ENCODE assay signal across 1 cellular context in the genomic region with DNA sequence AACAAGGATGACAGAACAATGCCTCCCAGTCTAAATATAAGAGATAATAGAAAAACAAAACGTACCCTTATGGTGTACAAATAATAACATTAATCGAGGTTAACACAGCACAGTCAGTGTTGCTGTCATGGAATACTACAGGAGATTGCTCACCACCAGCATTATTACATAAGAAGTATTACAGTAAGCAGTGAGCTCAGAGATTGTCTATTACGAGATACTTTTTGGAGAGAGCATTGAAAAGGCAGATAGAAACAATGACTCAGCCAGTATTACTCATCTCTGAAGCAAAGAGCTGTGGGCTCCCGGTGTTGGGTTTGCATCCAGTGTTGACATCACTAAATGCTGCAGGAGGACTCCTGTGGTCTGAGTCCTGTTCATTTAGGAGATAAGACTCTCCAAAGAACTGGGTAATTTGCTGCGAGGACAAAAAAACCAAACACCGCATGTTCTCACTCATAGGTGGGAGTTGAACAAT.
TF ChIP-seq lines count a peak whose summit lies in the region.

No MANE protein-coding gene starts in this region.

TF ChIP-seq in HEK293, 187 proteins besides CTCF, POLR2A, EP300 and RAD21 (continued from another document and continues in another):
- TF ChIP-seq, protein P1, sequence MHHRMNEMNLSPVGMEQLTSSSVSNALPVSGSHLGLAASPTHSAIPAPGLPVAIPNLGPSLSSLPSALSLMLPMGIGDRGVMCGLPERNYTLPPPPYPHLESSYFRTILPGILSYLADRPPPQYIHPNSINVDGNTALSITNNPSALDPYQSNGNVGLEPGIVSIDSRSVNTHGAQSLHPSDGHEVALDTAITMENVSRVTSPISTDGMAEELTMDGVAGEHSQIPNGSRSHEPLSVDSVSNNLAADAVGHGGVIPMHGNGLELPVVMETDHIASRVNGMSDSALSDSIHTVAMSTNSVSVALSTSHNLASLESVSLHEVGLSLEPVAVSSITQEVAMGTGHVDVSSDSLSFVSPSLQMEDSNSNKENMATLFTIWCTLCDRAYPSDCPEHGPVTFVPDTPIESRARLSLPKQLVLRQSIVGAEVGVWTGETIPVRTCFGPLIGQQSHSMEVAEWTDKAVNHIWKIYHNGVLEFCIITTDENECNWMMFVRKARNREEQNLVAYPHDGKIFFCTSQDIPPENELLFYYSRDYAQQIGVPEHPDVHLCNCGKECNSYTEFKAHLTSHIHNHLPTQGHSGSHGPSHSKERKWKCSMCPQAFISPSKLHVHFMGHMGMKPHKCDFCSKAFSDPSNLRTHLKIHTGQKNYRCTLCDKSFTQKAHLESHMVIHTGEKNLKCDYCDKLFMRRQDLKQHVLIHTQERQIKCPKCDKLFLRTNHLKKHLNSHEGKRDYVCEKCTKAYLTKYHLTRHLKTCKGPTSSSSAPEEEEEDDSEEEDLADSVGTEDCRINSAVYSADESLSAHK (tag by site-specific recombination; IDR thresholded peaks at IDR 0.05): peak; percentile 56; the same call in 1 of the 2 replicates
- no peak for TF ChIP-seq ZNF354C (tag by site-specific recombination; IDR thresholded peaks at IDR 0.05; ENCODE audit: borderline replicate concordance, low read depth)
- no peak for TF ChIP-seq ZSCAN16 (tag by site-specific recombination; IDR thresholded peaks at IDR 0.05)
- TF ChIP-seq ZNF510 (tag by site-specific recombination; IDR thresholded peaks at IDR 0.05; ENCODE audit: insufficient replicate concordance): no peak
- TF ChIP-seq, protein P2, sequence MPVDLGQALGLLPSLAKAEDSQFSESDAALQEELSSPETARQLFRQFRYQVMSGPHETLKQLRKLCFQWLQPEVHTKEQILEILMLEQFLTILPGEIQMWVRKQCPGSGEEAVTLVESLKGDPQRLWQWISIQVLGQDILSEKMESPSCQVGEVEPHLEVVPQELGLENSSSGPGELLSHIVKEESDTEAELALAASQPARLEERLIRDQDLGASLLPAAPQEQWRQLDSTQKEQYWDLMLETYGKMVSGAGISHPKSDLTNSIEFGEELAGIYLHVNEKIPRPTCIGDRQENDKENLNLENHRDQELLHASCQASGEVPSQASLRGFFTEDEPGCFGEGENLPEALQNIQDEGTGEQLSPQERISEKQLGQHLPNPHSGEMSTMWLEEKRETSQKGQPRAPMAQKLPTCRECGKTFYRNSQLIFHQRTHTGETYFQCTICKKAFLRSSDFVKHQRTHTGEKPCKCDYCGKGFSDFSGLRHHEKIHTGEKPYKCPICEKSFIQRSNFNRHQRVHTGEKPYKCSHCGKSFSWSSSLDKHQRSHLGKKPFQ (tag by site-specific recombination; IDR thresholded peaks at IDR 0.05): peak; percentile 97
- TF ChIP-seq, protein P3, sequence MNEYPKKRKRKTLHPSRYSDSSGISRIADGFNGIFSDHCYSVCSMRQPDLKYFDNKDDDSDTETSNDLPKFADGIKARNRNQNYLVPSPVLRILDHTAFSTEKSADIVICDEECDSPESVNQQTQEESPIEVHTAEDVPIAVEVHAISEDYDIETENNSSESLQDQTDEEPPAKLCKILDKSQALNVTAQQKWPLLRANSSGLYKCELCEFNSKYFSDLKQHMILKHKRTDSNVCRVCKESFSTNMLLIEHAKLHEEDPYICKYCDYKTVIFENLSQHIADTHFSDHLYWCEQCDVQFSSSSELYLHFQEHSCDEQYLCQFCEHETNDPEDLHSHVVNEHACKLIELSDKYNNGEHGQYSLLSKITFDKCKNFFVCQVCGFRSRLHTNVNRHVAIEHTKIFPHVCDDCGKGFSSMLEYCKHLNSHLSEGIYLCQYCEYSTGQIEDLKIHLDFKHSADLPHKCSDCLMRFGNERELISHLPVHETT (tag by site-specific recombination; IDR thresholded peaks at IDR 0.05): peak; percentile 95
- TF ChIP-seq, protein P4, sequence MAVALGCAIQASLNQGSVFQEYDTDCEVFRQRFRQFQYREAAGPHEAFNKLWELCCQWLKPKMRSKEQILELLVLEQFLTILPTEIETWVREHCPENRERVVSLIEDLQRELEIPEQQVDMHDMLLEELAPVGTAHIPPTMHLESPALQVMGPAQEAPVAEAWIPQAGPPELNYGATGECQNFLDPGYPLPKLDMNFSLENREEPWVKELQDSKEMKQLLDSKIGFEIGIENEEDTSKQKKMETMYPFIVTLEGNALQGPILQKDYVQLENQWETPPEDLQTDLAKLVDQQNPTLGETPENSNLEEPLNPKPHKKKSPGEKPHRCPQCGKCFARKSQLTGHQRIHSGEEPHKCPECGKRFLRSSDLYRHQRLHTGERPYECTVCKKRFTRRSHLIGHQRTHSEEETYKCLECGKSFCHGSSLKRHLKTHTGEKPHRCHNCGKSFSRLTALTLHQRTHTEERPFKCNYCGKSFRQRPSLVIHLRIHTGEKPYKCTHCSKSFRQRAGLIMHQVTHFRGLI (tag by site-specific recombination; IDR thresholded peaks at IDR 0.05): peak; percentile 57; the same call in 1 of the 2 replicates
- no peak for TF ChIP-seq ZNF785 (tag by site-specific recombination; IDR thresholded peaks at IDR 0.05)
- TF ChIP-seq ZNF324 (tag by site-specific recombination; IDR thresholded peaks at IDR 0.05): peak; percentile 81
- TF ChIP-seq GFI1B (tag by site-specific recombination; IDR thresholded peaks at IDR 0.05): 0 out of 2 replicates have a peak, but pooled peaks have one; percentile 20
- no peak for TF ChIP-seq RBAK (tag by site-specific recombination; IDR thresholded peaks at IDR 0.05)
- TF ChIP-seq, protein P5, sequence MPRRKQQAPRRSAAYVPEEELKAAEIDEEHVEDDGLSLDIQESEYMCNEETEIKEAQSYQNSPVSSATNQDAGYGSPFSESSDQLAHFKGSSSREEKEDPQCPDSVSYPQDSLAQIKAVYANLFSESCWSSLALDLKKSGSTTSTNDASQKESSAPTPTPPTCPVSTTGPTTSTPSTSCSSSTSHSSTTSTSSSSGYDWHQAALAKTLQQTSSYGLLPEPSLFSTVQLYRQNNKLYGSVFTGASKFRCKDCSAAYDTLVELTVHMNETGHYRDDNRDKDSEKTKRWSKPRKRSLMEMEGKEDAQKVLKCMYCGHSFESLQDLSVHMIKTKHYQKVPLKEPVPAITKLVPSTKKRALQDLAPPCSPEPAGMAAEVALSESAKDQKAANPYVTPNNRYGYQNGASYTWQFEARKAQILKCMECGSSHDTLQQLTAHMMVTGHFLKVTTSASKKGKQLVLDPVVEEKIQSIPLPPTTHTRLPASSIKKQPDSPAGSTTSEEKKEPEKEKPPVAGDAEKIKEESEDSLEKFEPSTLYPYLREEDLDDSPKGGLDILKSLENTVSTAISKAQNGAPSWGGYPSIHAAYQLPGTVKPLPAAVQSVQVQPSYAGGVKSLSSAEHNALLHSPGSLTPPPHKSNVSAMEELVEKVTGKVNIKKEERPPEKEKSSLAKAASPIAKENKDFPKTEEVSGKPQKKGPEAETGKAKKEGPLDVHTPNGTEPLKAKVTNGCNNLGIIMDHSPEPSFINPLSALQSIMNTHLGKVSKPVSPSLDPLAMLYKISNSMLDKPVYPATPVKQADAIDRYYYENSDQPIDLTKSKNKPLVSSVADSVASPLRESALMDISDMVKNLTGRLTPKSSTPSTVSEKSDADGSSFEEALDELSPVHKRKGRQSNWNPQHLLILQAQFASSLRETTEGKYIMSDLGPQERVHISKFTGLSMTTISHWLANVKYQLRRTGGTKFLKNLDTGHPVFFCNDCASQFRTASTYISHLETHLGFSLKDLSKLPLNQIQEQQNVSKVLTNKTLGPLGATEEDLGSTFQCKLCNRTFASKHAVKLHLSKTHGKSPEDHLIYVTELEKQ (tag by site-specific recombination; IDR thresholded peaks at IDR 0.05; ENCODE audit: borderline replicate concordance): peak; percentile 85; the same call in 1 of the 2 replicates
- no peak for TF ChIP-seq YY2 (tag by site-specific recombination; IDR thresholded peaks at IDR 0.05)
- TF ChIP-seq TCF7L2 (IDR thresholded peaks at IDR 0.05; ENCODE audit: borderline replicate concordance, low read depth, low read length): no peak
- no peak for TF ChIP-seq ZNF571 (tag by site-specific recombination; IDR thresholded peaks at IDR 0.05)
- TF ChIP-seq TRIM28 (IDR thresholded peaks at IDR 0.05; ENCODE audit: borderline replicate concordance, low read length): peak; percentile 89; the same call in 1 of the 2 replicates
- no peak for TF ChIP-seq ZNF239 (tag by site-specific recombination; IDR thresholded peaks at IDR 0.05)
- no peak for TF ChIP-seq ZNF121 (tag by site-specific recombination; IDR thresholded peaks at IDR 0.05)
- peak; percentile 15 for TF ChIP-seq SETDB1 (IDR thresholded peaks at IDR 0.05; ENCODE audit: insufficient read length, low read length)
- TF ChIP-seq GLI2 (tag by site-specific recombination; IDR thresholded peaks at IDR 0.05; ENCODE audit: borderline replicate concordance, low read depth): peak; percentile 57
- no peak for TF ChIP-seq ZNF610 (tag by site-specific recombination; IDR thresholded peaks at IDR 0.05; ENCODE audit: borderline replicate concordance)
- peak; percentile 78; the same call in 1 of the 2 replicates for TF ChIP-seq ZNF501 (tag by site-specific recombination; IDR thresholded peaks at IDR 0.05)
- TF ChIP-seq, protein P6, sequence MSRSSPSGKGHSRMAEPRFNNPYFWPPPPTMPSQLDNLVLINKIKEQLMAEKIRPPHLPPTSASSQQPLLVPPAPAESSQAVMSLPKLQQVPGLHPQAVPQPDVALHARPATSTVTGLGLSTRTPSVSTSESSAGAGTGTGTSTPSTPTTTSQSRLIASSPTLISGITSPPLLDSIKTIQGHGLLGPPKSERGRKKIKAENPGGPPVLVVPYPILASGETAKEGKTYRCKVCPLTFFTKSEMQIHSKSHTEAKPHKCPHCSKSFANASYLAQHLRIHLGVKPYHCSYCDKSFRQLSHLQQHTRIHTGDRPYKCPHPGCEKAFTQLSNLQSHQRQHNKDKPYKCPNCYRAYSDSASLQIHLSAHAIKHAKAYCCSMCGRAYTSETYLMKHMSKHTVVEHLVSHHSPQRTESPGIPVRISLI (tag by site-specific recombination; IDR thresholded peaks at IDR 0.05): 0 out of 2 replicates have a peak, but pooled peaks have one; percentile 12
- TF ChIP-seq, protein P7, sequence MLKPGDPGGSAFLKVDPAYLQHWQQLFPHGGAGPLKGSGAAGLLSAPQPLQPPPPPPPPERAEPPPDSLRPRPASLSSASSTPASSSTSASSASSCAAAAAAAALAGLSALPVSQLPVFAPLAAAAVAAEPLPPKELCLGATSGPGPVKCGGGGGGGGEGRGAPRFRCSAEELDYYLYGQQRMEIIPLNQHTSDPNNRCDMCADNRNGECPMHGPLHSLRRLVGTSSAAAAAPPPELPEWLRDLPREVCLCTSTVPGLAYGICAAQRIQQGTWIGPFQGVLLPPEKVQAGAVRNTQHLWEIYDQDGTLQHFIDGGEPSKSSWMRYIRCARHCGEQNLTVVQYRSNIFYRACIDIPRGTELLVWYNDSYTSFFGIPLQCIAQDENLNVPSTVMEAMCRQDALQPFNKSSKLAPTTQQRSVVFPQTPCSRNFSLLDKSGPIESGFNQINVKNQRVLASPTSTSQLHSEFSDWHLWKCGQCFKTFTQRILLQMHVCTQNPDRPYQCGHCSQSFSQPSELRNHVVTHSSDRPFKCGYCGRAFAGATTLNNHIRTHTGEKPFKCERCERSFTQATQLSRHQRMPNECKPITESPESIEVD (tag by site-specific recombination; IDR thresholded peaks at IDR 0.05): peak; percentile 82
- TF ChIP-seq, protein P8, sequence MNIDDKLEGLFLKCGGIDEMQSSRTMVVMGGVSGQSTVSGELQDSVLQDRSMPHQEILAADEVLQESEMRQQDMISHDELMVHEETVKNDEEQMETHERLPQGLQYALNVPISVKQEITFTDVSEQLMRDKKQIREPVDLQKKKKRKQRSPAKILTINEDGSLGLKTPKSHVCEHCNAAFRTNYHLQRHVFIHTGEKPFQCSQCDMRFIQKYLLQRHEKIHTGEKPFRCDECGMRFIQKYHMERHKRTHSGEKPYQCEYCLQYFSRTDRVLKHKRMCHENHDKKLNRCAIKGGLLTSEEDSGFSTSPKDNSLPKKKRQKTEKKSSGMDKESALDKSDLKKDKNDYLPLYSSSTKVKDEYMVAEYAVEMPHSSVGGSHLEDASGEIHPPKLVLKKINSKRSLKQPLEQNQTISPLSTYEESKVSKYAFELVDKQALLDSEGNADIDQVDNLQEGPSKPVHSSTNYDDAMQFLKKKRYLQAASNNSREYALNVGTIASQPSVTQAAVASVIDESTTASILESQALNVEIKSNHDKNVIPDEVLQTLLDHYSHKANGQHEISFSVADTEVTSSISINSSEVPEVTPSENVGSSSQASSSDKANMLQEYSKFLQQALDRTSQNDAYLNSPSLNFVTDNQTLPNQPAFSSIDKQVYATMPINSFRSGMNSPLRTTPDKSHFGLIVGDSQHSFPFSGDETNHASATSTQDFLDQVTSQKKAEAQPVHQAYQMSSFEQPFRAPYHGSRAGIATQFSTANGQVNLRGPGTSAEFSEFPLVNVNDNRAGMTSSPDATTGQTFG (tag by site-specific recombination; IDR thresholded peaks at IDR 0.05; ENCODE audit: borderline replicate concordance): no peak
- TF ChIP-seq, protein P9, sequence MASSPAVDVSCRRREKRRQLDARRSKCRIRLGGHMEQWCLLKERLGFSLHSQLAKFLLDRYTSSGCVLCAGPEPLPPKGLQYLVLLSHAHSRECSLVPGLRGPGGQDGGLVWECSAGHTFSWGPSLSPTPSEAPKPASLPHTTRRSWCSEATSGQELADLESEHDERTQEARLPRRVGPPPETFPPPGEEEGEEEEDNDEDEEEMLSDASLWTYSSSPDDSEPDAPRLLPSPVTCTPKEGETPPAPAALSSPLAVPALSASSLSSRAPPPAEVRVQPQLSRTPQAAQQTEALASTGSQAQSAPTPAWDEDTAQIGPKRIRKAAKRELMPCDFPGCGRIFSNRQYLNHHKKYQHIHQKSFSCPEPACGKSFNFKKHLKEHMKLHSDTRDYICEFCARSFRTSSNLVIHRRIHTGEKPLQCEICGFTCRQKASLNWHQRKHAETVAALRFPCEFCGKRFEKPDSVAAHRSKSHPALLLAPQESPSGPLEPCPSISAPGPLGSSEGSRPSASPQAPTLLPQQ (tag by site-specific recombination; IDR thresholded peaks at IDR 0.05): peak; percentile 88
- TF ChIP-seq ZNF184 (tag by site-specific recombination; IDR thresholded peaks at IDR 0.05): peak; percentile 91
- peak; percentile 89 for TF ChIP-seq OSR2 (tag by site-specific recombination; IDR thresholded peaks at IDR 0.05)
- TF ChIP-seq, protein P10, sequence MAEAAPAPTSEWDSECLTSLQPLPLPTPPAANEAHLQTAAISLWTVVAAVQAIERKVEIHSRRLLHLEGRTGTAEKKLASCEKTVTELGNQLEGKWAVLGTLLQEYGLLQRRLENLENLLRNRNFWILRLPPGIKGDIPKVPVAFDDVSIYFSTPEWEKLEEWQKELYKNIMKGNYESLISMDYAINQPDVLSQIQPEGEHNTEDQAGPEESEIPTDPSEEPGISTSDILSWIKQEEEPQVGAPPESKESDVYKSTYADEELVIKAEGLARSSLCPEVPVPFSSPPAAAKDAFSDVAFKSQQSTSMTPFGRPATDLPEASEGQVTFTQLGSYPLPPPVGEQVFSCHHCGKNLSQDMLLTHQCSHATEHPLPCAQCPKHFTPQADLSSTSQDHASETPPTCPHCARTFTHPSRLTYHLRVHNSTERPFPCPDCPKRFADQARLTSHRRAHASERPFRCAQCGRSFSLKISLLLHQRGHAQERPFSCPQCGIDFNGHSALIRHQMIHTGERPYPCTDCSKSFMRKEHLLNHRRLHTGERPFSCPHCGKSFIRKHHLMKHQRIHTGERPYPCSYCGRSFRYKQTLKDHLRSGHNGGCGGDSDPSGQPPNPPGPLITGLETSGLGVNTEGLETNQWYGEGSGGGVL (tag by site-specific recombination; IDR thresholded peaks at IDR 0.05): peak; percentile 82
